ENCODE assay signal across 14 cellular contexts in the genomic region with DNA sequence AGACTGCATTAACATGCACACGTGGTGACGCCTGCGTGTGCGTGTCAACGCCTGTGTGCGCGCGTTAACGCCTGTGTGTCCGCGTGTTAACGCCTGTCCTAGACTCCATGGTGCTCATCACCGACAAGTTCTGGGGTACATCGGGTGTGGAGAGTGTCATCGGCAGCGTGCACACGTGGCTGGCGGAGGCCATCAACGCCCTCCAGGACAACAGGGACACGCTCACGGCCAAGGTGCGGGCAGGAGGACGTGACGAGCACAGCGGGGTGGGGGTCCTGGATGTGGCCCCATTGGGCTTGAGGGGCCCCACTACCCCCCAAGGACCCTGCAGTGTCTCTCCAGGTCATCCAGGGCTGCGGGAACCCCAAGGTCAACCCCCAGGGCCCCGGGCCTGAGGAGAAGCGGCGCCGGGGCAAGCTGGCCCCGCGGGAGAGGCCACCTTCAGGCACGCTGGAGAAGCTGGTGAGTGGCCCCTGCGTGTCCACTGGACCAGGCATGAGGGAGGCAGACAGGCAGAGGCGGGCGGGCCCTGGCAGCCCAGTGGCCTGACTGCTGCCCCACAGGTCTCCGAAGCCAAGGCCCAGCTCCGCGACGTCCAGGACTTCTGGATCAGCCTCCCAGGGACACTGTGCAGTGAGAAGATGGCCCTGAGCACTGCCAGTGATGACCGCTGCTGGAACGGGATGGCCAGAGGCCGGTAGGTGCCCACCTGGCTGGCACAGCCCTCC. TPM values are rescaled to one million over a fixed set of nuclear protein-coding genes. Genes with fewer than 3 reads are reported as not detected.
DNase-seq lines count a peak whose midpoint lies in the region; ATAC-seq and TF ChIP-seq lines count a peak whose summit lies in the region.
"Had no signal": no experiment of that assay in that cellular context is flagged by ENCODE, and none has a peak within 500 bp of the region (broad histone marks: within the 10 kb centered on the region; RNA-seq: fewer than 3 reads in every experiment).

No MANE protein-coding gene starts in this region.

- H3K9me3 ChIP-seq in sigmoid colon (no peaks in the 10 kb centered on the region), mammary epithelial cell (replicated peaks; ENCODE audit: insufficient read depth, low read length) (no peaks in the 10 kb centered on the region)

- H3K27ac ChIP-seq in sigmoid colon, result no peak overlapping the region
- no peak overlapping the region for H3K27ac ChIP-seq in mammary epithelial cell (ENCODE audit: insufficient read depth, low read depth, low read length)
- H3K27ac ChIP-seq in substantia nigra (ENCODE audit: low read depth, low read length, poor library complexity, severe bottlenecking), result no peak overlapping the region
- H3K27ac ChIP-seq: foreskin keratinocyte had no signal

- POLR2A ChIA-PET in activated CD4-positive, alpha-beta T cell treated with anti-CD3 and anti-CD28 coated beads, Interleukin-2, amount 10 ng/mL, durations not matched to agents 7 days and 5 days (lab: Charles Lee), result no interaction called here

- TF ChIP-seq EP300 in sigmoid colon (IDR thresholded peaks at IDR 0.05), result no peak

- BruUV-seq in mammary epithelial cell (replicated peaks; lab: Mats Ljungman, UMichigan), result no TSS peak

- no peaks in the 10 kb centered on the region for H3K36me3 Mint-ChIP-seq in activated CD4-positive, alpha-beta T cell treated with anti-CD3 and anti-CD28 coated beads, Interleukin-2, amount 10 ng/mL, durations not matched to agents 7 days and 5 days (ENCODE audit: low read depth)

- no peaks in the 10 kb centered on the region for H3K4me1 Mint-ChIP-seq in activated CD4-positive, alpha-beta T cell treated with anti-CD3 and anti-CD28 coated beads, Interleukin-2, amount 10 ng/mL, durations not matched to agents 7 days and 5 days
- H3K4me1 Mint-ChIP-seq: endodermal cell had no signal

- dilution Hi-C loops in mammary epithelial cell (cut with HindIII; ENCODE audit: low sequenced_read_pairs), result no loop called here

- H3K36me3 ChIP-seq in sigmoid colon (peaks cover 0 to 54% (median 12%) of the 10 kb centered on the region in 4 donors), mammary epithelial cell (ENCODE audit: insufficient read depth, low read length) (peaks cover 8% of the 10 kb centered on the region)

- DNase-seq in activated CD4-positive, alpha-beta T cell treated with anti-CD3 and anti-CD28 coated beads for 1 hour, result peak; percentile 5
- DNase-seq in activated CD4-positive, alpha-beta T cell treated with anti-CD3 and anti-CD28 coated beads, Interleukin-2, amount 10 ng/mL, durations not matched to agents 7 days and 5 days, result no peak
- peak; percentile 45 for DNase-seq in activated CD8-positive, alpha-beta memory T cell treated with anti-CD3 and anti-CD28 coated beads, Interleukin-2, amount 50 U/mL, for 48 hours
- DNase-seq in left colon (peak; percentile 1 to 12), sigmoid colon (peak; percentile 53), mammary epithelial cell (no peak), substantia nigra (lab: John Stamatoyannopoulos, UW) (no peak), AML-193 (lab: John Stamatoyannopoulos, UW) (no peak)
- DNase-seq: activated CD4-positive, CD25-positive, alpha-beta regulatory T cell; endodermal cell; foreskin keratinocyte; NCI-H1092; SW 1271 had no signal

- intact Hi-C loops in left colon (cut with DNase I, micrococcal nuclease), result no loop called here
- intact Hi-C loops in sigmoid colon (cut with DNase I), result no loop called here
- intact Hi-C loops in mammary epithelial cell (cut with micrococcal nuclease), result no loop called here

- H3K9me3 Mint-ChIP-seq in activated CD4-positive, alpha-beta T cell treated with anti-CD3 and anti-CD28 coated beads, Interleukin-2, amount 10 ng/mL, durations not matched to agents 7 days and 5 days, result no peaks in the 10 kb centered on the region
- H3K9me3 Mint-ChIP-seq: endodermal cell had no signal

- H3K27ac Mint-ChIP-seq in activated CD4-positive, alpha-beta T cell treated with anti-CD3 and anti-CD28 coated beads, Interleukin-2, amount 10 ng/mL, durations not matched to agents 7 days and 5 days, result no peak overlapping the region
- H3K27ac Mint-ChIP-seq: endodermal cell had no signal

- H3K9ac ChIP-seq in mammary epithelial cell (ENCODE audit: insufficient read depth, low read length), result no peak overlapping the region

- H2AFZ ChIP-seq in mammary epithelial cell (ENCODE audit: low read depth, low read length), result no peak overlapping the region

- no peaks in the 10 kb centered on the region for H3K27me3 Mint-ChIP-seq in activated CD4-positive, alpha-beta T cell treated with anti-CD3 and anti-CD28 coated beads, Interleukin-2, amount 10 ng/mL, durations not matched to agents 7 days and 5 days

- no peak overlapping the region for H3K4me2 ChIP-seq in mammary epithelial cell (ENCODE audit: insufficient read depth, low read depth, low read length)

- H4K20me1 ChIP-seq in mammary epithelial cell (ENCODE audit: insufficient read depth, low read length), result no peaks in the 10 kb centered on the region

- H3K79me2 ChIP-seq in mammary epithelial cell (ENCODE audit: insufficient read depth, low read length), result peaks cover 1% of the 10 kb centered on the region

- no peak overlapping the region for H3K4me3 ChIP-seq in sigmoid colon
- no peak overlapping the region for H3K4me3 ChIP-seq in mammary epithelial cell (replicated peaks in 1 of 3; ENCODE audit: insufficient read depth in 1 of 3, low read depth in 2 of 3, low read length in 3 of 3)

- no peak for TF ChIP-seq CTCF in sigmoid colon (IDR thresholded peaks at IDR 0.05)
- TF ChIP-seq CTCF in mammary epithelial cell (conservative IDR thresholded peaks at IDR 0.05 in 1 of 2, IDR thresholded peaks at IDR 0.05 in 1 of 2; ENCODE audit: extremely low read depth in 1 of 2, insufficient read depth in 1 of 2, low read depth in 1 of 2, low read length in 2 of 2), result no peak

- H3K27me3 ChIP-seq in sigmoid colon (no peaks in the 10 kb centered on the region), mammary epithelial cell (ENCODE audit: insufficient read depth, low read length) (no peaks in the 10 kb centered on the region)

- no peak overlapping the region for H3K4me3 Mint-ChIP-seq in activated CD4-positive, alpha-beta T cell treated with anti-CD3 and anti-CD28 coated beads, Interleukin-2, amount 10 ng/mL, durations not matched to agents 7 days and 5 days
- H3K4me3 Mint-ChIP-seq: endodermal cell had no signal

- CTCF ChIA-PET in activated CD4-positive, alpha-beta T cell treated with anti-CD3 and anti-CD28 coated beads, Interleukin-2, amount 10 ng/mL, durations not matched to agents 7 days and 5 days (lab: Charles Lee), result no interaction called here
- CTCF ChIA-PET in mammary epithelial cell (lab: Charles Lee; ENCODE audit: low non-redundant PET), result no interaction called here

- in situ Hi-C loops in mammary epithelial cell (cut with MboI; ENCODE audit: low sequenced_read_pairs in 2 of 2), result no loop called here

- ATAC-seq in left colon, result no peak
- ATAC-seq: foreskin keratinocyte; stimulated activated naive CD8-positive, alpha-beta T cell treated with anti-CD3 and anti-CD28 coated beads, Interleukin-15, Interleukin-2, amounts not matched to agents 100 U/mL and 50 U/mL, for 24 hours had no signal

- WGBS in sigmoid colon, 2 donors, result 93 to 97% methylated on average over 43 of the region's 43 CpGs
- 95% methylated on average over 39 of the region's 43 CpGs for WGBS in mammary epithelial cell (ENCODE audit: low coverage, missing lambda C conversion rate)

- no peak for TF ChIP-seq POLR2A in sigmoid colon (IDR thresholded peaks at IDR 0.05)

- H3K4me1 ChIP-seq in sigmoid colon (no peaks in the 10 kb centered on the region), mammary epithelial cell (ENCODE audit: insufficient read depth, low read length) (no peaks in the 10 kb centered on the region)
- H3K4me1 ChIP-seq: foreskin keratinocyte had no signal

RNA-seq across cellular contexts. Expression of gene GPC1, which starts 29.2 kb away (rescaled TPM):
- total RNA-seq in activated CD4-positive, alpha-beta T cell treated with anti-CD3 and anti-CD28 coated beads, Interleukin-2, amount 10 ng/mL, durations not matched to agents 7 days and 5 days, result 1 to 10 TPM; 7.3 to 7.5 TPM
- total RNA-seq in left colon (10 to 100 TPM; 10.4 to 20.0 TPM), sigmoid colon (10 to 100 TPM in 3 of 4 donors, 1 to 10 TPM in 1; 7.2 to 30.7 (median 23.7) TPM), mammary epithelial cell (100 to 1,000 TPM; 238 to 266 TPM)
- polyA plus RNA-seq in sigmoid colon (10 to 100 TPM in 1 of 3 donors, 1 to 10 TPM in 2; 3.0 to 15.8 (median 7.2) TPM), mammary epithelial cell (178 TPM)
- 84.2 TPM for polyA minus RNA-seq in mammary epithelial cell

Comparison
In these comparisons a context has a peak if more than half of its experiments do, and no peak if none do; other contexts are left out.
1. DNase-seq: peak in activated CD4-positive, alpha-beta T cell treated with anti-CD3 and anti-CD28 coated beads for 1 hour (single experiment), activated CD8-positive, alpha-beta memory T cell treated with anti-CD3 and anti-CD28 coated beads, Interleukin-2, amount 50 U/mL, for 48 hours (single experiment), left colon (2 of 2) and sigmoid colon (single experiment); none in activated CD4-positive, alpha-beta T cell treated with anti-CD3 and anti-CD28 coated beads, Interleukin-2, amount 10 ng/mL, durations not matched to agents 7 days and 5 days (single experiment), mammary epithelial cell (single experiment), substantia nigra (0 of 49) and AML-193 (0 of 2).
2. RNA of gene GPC1, which starts 29.2 kb away (total RNA-seq): 238 to 266 TPM in mammary epithelial cell; 7.2 to 30.7 TPM in sigmoid colon, 10.4 to 20.0 TPM in left colon and 7.3 to 7.5 TPM in activated CD4-positive, alpha-beta T cell treated with anti-CD3 and anti-CD28 coated beads, Interleukin-2, amount 10 ng/mL, durations not matched to agents 7 days and 5 days; every median in the first group is over 4 times any median in the second.